23 cellular contexts compared by ENCODE assay signal in the genomic region with DNA sequence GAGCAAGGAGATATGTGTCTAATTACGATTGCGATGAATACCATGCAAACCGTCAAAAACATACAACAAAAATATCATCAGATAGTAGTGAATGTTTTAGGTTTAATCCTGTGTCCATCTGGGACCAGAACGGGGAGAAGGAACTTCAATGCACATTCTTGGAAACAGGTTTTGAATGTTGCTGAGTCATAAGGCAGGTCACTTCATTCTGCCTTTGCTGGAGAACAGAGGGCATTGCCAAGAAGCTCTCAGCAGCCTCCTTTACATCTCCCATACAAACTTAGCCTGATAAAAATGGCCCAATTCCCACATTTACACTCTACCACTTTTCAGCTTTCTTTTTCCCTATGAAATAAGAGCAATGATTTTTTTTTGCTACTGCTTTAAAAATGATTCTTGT.
"Had no signal": no experiment of that assay in that cellular context is flagged by ENCODE, and none has a peak within 500 bp of the region (broad histone marks: within the 10 kb centered on the region; RNA-seq: fewer than 3 reads in every experiment).

No MANE protein-coding gene starts in this region.

- FAIRE-seq: endothelial cell of umbilical vein, keratinocyte, urothelium cell line had no signal

- H3K9ac ChIP-seq: parathyroid adenoma had no signal

- H3K79me2 ChIP-seq: parathyroid adenoma had no signal

- DNase-seq: effector CD4-positive, alpha-beta T cell; endodermal cell; gastrocnemius medialis; immature natural killer cell; left ventricle myocardium inferior; mesenchymal stem cell; naive B cell; retina; spleen; stimulated activated CD4-positive, alpha-beta T cell treated with anti-CD3 and anti-CD28 coated beads, Interleukin-15, amount 100 ng/mL, for 24 hours; stimulated activated CD4-positive, alpha-beta T cell treated with anti-CD3 and anti-CD28 coated beads, Interleukin-1b, Interleukin-23, amount 100 ng/mL, for 48 hours; stimulated activated naive CD4-positive, alpha-beta T cell; stomach; substantia nigra; transverse colon had no signal

- H3K4me1 ChIP-seq: gastrocnemius medialis, parathyroid adenoma, prostate gland, spleen, stomach, transverse colon had no signal

- H3K27ac ChIP-seq: coronary artery, gastrocnemius medialis, left ventricle myocardium inferior, parathyroid adenoma, prostate gland, spleen, stomach, thoracic aorta, transverse colon had no signal

- H3K4me3 ChIP-seq: coronary artery, gastrocnemius medialis, left ventricle myocardium inferior, lung, prostate gland, spleen, stomach, thoracic aorta, transverse colon had no signal

- H3K27me3 ChIP-seq: gastrocnemius medialis, stomach had no signal

- H3K36me3 ChIP-seq: gastrocnemius medialis, left ventricle myocardium inferior, prostate gland, spleen, stomach, thoracic aorta, transverse colon had no signal
